12 cellular contexts compared by ENCODE assay signal in genomic region chr1:228404107-228404720, GRCh38. TPM values are rescaled to one million over a fixed set of nuclear protein-coding genes. Genes with fewer than 3 reads are reported as not detected.
A peak's percentile ranks its signal among the peaks of the same experiment; 100 is the strongest.
DNase-seq lines count a peak whose midpoint lies in the region; ATAC-seq, FAIRE-seq and TF ChIP-seq lines count a peak whose summit lies in the region.
"Had no signal": no experiment of that assay in that cellular context is flagged by ENCODE, and none has a peak within 500 bp of the region (broad histone marks: within the 10 kb centered on the region; RNA-seq: fewer than 3 reads in every experiment).

No MANE protein-coding gene starts in this region.

- peak in 1 of 3 donors; percentile 61 for DNase-seq in CD4-positive, CD25-positive, alpha-beta regulatory T cell
- no peak for DNase-seq in activated naive CD8-positive, alpha-beta T cell treated with anti-CD3 and anti-CD28 coated beads, Interleukin-2, amount 50 U/mL, for 24 hours
- DNase-seq in GM19239 (ENCODE audit: insufficient read length, low spot score): no peak
- no peak for DNase-seq in stimulated activated CD4-positive, alpha-beta T cell treated with anti-CD3 and anti-CD28 coated beads, Interleukin-4, amount 100 ng/mL, for 1 hour
- DNase-seq: GF-D8, hypothalamus, NCI-H345 had no signal

- peaks cover 8% of the 10 kb centered on the region for H3K36me3 ChIP-seq in CD4-positive, CD25-positive, alpha-beta regulatory T cell (ENCODE audit: control insufficient read depth, insufficient read depth, low read length)
- peaks cover 13 to 23% of the 10 kb centered on the region in 2 donors for H3K36me3 ChIP-seq in muscle layer of duodenum (ENCODE audit: control insufficient read depth in 1 of 2, insufficient read depth in 2 of 2, low read length in 2 of 2)
- H3K36me3 ChIP-seq in gastroesophageal sphincter: peaks cover 0 to 42% of the 10 kb centered on the region in 2 donors
- H3K36me3 ChIP-seq: prostate gland had no signal

- H3K4me3 Mint-ChIP-seq in CD4-positive, CD25-positive, alpha-beta regulatory T cell: peak overlapping the region; percentile 92 to 97 (median 94)
- H3K4me3 Mint-ChIP-seq in IgD-negative memory B cell: peak overlapping the region; percentile 64 to 93 (median 72)
- H3K4me3 Mint-ChIP-seq in activated naive CD8-positive, alpha-beta T cell treated with anti-CD3 and anti-CD28 coated beads, Interleukin-2, amount 50 U/mL, for 24 hours: peak overlapping the region; percentile 92

- H3K27ac Mint-ChIP-seq in CD4-positive, CD25-positive, alpha-beta regulatory T cell: peak overlapping the region; percentile 72 to 90 (median 86)
- H3K27ac Mint-ChIP-seq in IgD-negative memory B cell: peak overlapping the region; percentile 3 to 88 (median 39)
- H3K27ac Mint-ChIP-seq in activated naive CD8-positive, alpha-beta T cell treated with anti-CD3 and anti-CD28 coated beads, Interleukin-2, amount 50 U/mL, for 24 hours: peak overlapping the region; percentile 84

- H3K27me3 ChIP-seq in CD4-positive, CD25-positive, alpha-beta regulatory T cell (ENCODE audit: control insufficient read depth, insufficient read depth, low read length): no peaks in the 10 kb centered on the region
- H3K27me3 ChIP-seq in muscle layer of duodenum (ENCODE audit: low read depth, low read length) (no peaks in the 10 kb centered on the region), gastroesophageal sphincter (no peaks in the 10 kb centered on the region)

- peak overlapping the region; percentile 5 for H3K27ac ChIP-seq in CD4-positive, CD25-positive, alpha-beta regulatory T cell (ENCODE audit: insufficient read depth, low read length, poor library complexity, severe bottlenecking)
- H3K27ac ChIP-seq in muscle layer of duodenum (ENCODE audit: low read length) (no peak overlapping the region), gastroesophageal sphincter (no peak overlapping the region)
- H3K27ac ChIP-seq: prostate gland had no signal

- WGBS in gastroesophageal sphincter (ENCODE audit: low coverage in 1 of 2), 2 donors: 89 to 100% methylated on average over 1 of the region's 3 CpGs

- peaks cover 3% of the 10 kb centered on the region for H3K36me3 Mint-ChIP-seq in CD4-positive, CD25-positive, alpha-beta regulatory T cell
- peaks cover 2% of the 10 kb centered on the region for H3K36me3 Mint-ChIP-seq in IgD-negative memory B cell
- H3K36me3 Mint-ChIP-seq in activated naive CD8-positive, alpha-beta T cell treated with anti-CD3 and anti-CD28 coated beads, Interleukin-2, amount 50 U/mL, for 24 hours (ENCODE audit: low read depth): peaks cover 26% of the 10 kb centered on the region

- H3K27me3 Mint-ChIP-seq in CD4-positive, CD25-positive, alpha-beta regulatory T cell: no peaks in the 10 kb centered on the region
- no peaks in the 10 kb centered on the region for H3K27me3 Mint-ChIP-seq in IgD-negative memory B cell
- H3K27me3 Mint-ChIP-seq in activated naive CD8-positive, alpha-beta T cell treated with anti-CD3 and anti-CD28 coated beads, Interleukin-2, amount 50 U/mL, for 24 hours: no peaks in the 10 kb centered on the region

- TF ChIP-seq EP300 in gastroesophageal sphincter (IDR thresholded peaks at IDR 0.05): no peak

- TF ChIP-seq CTCF in gastroesophageal sphincter (IDR thresholded peaks at IDR 0.05): no peak

- H3K4me1 Mint-ChIP-seq in CD4-positive, CD25-positive, alpha-beta regulatory T cell: peaks cover 4 to 67% (median 44%) of the 10 kb centered on the region in 4 donors
- H3K4me1 Mint-ChIP-seq in IgD-negative memory B cell: peaks cover 20 to 25% (median 20%) of the 10 kb centered on the region in 3 donors
- H3K4me1 Mint-ChIP-seq in activated naive CD8-positive, alpha-beta T cell treated with anti-CD3 and anti-CD28 coated beads, Interleukin-2, amount 50 U/mL, for 24 hours: peaks cover 43% of the 10 kb centered on the region

- H3K4me1 ChIP-seq in CD4-positive, CD25-positive, alpha-beta regulatory T cell (ENCODE audit: control insufficient read depth, insufficient read depth, low read length, poor library complexity, severe bottlenecking): peaks cover 53% of the 10 kb centered on the region
- H3K4me1 ChIP-seq in muscle layer of duodenum (ENCODE audit: control insufficient read depth in 1 of 2, insufficient read depth in 2 of 2, low read length in 2 of 2) (peaks cover 9 to 39% of the 10 kb centered on the region in 2 donors), gastroesophageal sphincter (peaks cover 6 to 76% (median 24%) of the 10 kb centered on the region in 3 donors)

- FAIRE-seq in GM19239 (lab: Jason Lieb, UNC): no peak

- H3K4me3 ChIP-seq in CD4-positive, CD25-positive, alpha-beta regulatory T cell (ENCODE audit: low read depth, low read length): peak overlapping the region; percentile 90
- H3K4me3 ChIP-seq in muscle layer of duodenum (ENCODE audit: low read depth in 1 of 2, low read length in 2 of 2) (peak overlapping the region; percentile 73 to 95), gastroesophageal sphincter (no peak overlapping the region)

- H3K9me3 ChIP-seq in CD4-positive, CD25-positive, alpha-beta regulatory T cell (ENCODE audit: control insufficient read depth in 2 of 2, low read length in 2 of 2): no peaks in the 10 kb centered on the region
- no peaks in the 10 kb centered on the region for H3K9me3 ChIP-seq in muscle layer of duodenum (ENCODE audit: control insufficient read depth in 1 of 2, low read length in 2 of 2)
- no peaks in the 10 kb centered on the region for H3K9me3 ChIP-seq in gastroesophageal sphincter
- H3K9me3 ChIP-seq: prostate gland had no signal

- no peak for ATAC-seq in CD4-positive, CD25-positive, alpha-beta regulatory T cell (ENCODE audit: low read depth in 2 of 2)
- no peak for ATAC-seq in activated naive CD8-positive, alpha-beta T cell treated with anti-CD3 and anti-CD28 coated beads, Interleukin-2, amount 50 U/mL, for 24 hours
- ATAC-seq in HG03432 (IDR thresholded peaks at IDR 0.05; ENCODE audit: unreplicated experiment) (no peak), gastroesophageal sphincter (no peak)

- TF ChIP-seq POLR2A in gastroesophageal sphincter (IDR thresholded peaks at IDR 0.05): no peak

- peaks cover 0 to 1% (median 0%) of the 10 kb centered on the region in 7 donors for H3K9me3 Mint-ChIP-seq in CD4-positive, CD25-positive, alpha-beta regulatory T cell
- no peaks in the 10 kb centered on the region for H3K9me3 Mint-ChIP-seq in IgD-negative memory B cell
- no peaks in the 10 kb centered on the region for H3K9me3 Mint-ChIP-seq in activated naive CD8-positive, alpha-beta T cell treated with anti-CD3 and anti-CD28 coated beads, Interleukin-2, amount 50 U/mL, for 24 hours

RNA-seq across cellular contexts. Expression of gene TRIM11, which starts 2.4 kb away (rescaled TPM):
- 63.4 TPM for total RNA-seq in CD4-positive, CD25-positive, alpha-beta regulatory T cell
- 10 to 100 TPM; 16.4 to 23.5 (median 19.5) TPM for polyA plus RNA-seq in CD4-positive, CD25-positive, alpha-beta regulatory T cell
- 20.5 TPM for polyA plus RNA-seq in IgD-negative memory B cell
- 10 to 100 TPM; 16.3 to 24.6 (median 21.9) TPM for total RNA-seq in gastroesophageal sphincter

RNA-seq across cellular contexts. Expression of gene TRIM17, which starts 12.4 kb away (rescaled TPM):
- total RNA-seq in CD4-positive, CD25-positive, alpha-beta regulatory T cell: 0.30 TPM
- under 1 TPM in 3 of 4 donors, not detected in 1; 0.41 to 0.61 (median 0.41) TPM for polyA plus RNA-seq in CD4-positive, CD25-positive, alpha-beta regulatory T cell
- polyA plus RNA-seq in IgD-negative memory B cell: not detected
- not detected for total RNA-seq in gastroesophageal sphincter

Comparison
In these comparisons a context has a peak if more than half of its experiments do, and no peak if none do; other contexts are left out.
1. H3K4me3 ChIP-seq: peak in CD4-positive, CD25-positive, alpha-beta regulatory T cell (single experiment) and muscle layer of duodenum (2 of 2); none in gastroesophageal sphincter (0 of 2).
2. Peak in every context shown above with its lines, with median percentiles within 50 percentile points of each other: H3K27ac Mint-ChIP-seq and H3K4me3 Mint-ChIP-seq.